In the genomic region with DNA sequence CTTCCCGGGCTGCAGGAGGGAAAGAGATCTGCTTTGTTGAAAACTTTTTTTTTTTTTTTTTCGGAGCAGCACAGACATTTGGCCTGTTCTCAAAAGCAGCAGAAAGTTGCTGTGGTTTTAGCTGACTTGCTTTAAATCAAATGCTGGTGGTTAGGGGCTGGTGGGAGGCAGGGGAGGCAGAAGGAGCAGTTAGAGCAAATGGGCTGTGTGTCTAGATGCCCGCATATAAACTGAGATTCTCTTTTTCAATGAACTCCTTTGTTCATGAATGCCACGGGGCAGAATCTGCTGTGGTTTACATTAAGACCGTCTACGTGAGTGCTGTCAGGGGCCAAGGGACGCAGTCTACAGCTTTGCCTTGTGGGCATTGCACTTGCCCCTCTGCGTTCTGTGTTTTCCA, we compare ENCODE assay signal across 20 cellular contexts.
A peak's percentile ranks its signal among the peaks of the same experiment; 100 is the strongest.
DNase-seq lines count a peak whose midpoint lies in the region; ATAC-seq and TF ChIP-seq lines count a peak whose summit lies in the region.
"Had no signal": no experiment of that assay in that cellular context is flagged by ENCODE, and none has a peak within 500 bp of the region (broad histone marks: within the 10 kb centered on the region; RNA-seq: fewer than 3 reads in every experiment).

No MANE protein-coding gene starts in this region.

- H2AFZ ChIP-seq in hepatocyte = no peak overlapping the region
- no peak overlapping the region for H2AFZ ChIP-seq in osteoblast (ENCODE audit: low read length)

- H4K20me1 ChIP-seq in hepatocyte (ENCODE audit: insufficient read depth, poor library complexity, severe bottlenecking) (no peaks in the 10 kb centered on the region), osteoblast (ENCODE audit: insufficient read depth, low read length) (peaks cover 4% of the 10 kb centered on the region)

- TF ChIP-seq CTCF in CD8-positive, alpha-beta T cell (IDR thresholded peaks at IDR 0.05) = no peak
- no peak for TF ChIP-seq CTCF in hepatocyte (IDR thresholded peaks at IDR 0.05; ENCODE audit: poor library complexity)
- TF ChIP-seq CTCF in osteoblast (IDR thresholded peaks at IDR 0.05; ENCODE audit: extremely low read depth, low read depth, low read length) = no peak

- no peak overlapping the region for H3K4me3 ChIP-seq in CD8-positive, alpha-beta T cell (ENCODE audit: low read depth, low read length)
- no peak overlapping the region for H3K4me3 ChIP-seq in hepatocyte
- H3K4me3 ChIP-seq in rectal smooth muscle tissue (ENCODE audit: low read length) = no peak overlapping the region
- no peak overlapping the region for H3K4me3 ChIP-seq in osteoblast (ENCODE audit: insufficient read depth, low read length)
- H3K4me3 ChIP-seq: A549, tibial artery had no signal

- peaks cover 34% of the 10 kb centered on the region for H3K4me1 Mint-ChIP-seq in CD8-positive, alpha-beta T cell (ENCODE audit: low read depth)

- no peak overlapping the region for H3K9ac ChIP-seq in rectal smooth muscle tissue (ENCODE audit: low read length)

- H3K4me3 Mint-ChIP-seq in CD8-positive, alpha-beta T cell = peak overlapping the region; percentile 15
- H3K4me3 Mint-ChIP-seq: T-helper 2 cell treated with Interferon-gamma antibody and Interleukin-4, amounts not matched to agents 5 μg/mL and 100 μg/mL, for 36 hours had no signal

- peaks cover 92% of the 10 kb centered on the region for H3K36me3 Mint-ChIP-seq in CD8-positive, alpha-beta T cell

- POLR2A ChIA-PET in CD8-positive, alpha-beta T cell (lab: Charles Lee) = interaction anchor here (0.7 to 0.9 kb wide), 2 partner anchors 12 to 23 kb away, joined by 3 to 5 read pairs; no protein-coding TSS in a partner anchor

- no peaks in the 10 kb centered on the region for H3K27me3 Mint-ChIP-seq in CD8-positive, alpha-beta T cell (ENCODE audit: low read depth)

- H3K9me3 ChIP-seq in CD8-positive, alpha-beta T cell (ENCODE audit: low read length) = no peaks in the 10 kb centered on the region
- H3K9me3 ChIP-seq in hepatocyte (ENCODE audit: low read depth) (no peaks in the 10 kb centered on the region), osteoblast (ENCODE audit: low read depth, low read length) (no peaks in the 10 kb centered on the region)
- H3K9me3 ChIP-seq: A549, tibial artery had no signal

- H3K27me3 ChIP-seq in CD8-positive, alpha-beta T cell (ENCODE audit: insufficient read depth, low read length) = no peaks in the 10 kb centered on the region
- no peaks in the 10 kb centered on the region for H3K27me3 ChIP-seq in hepatocyte
- no peaks in the 10 kb centered on the region for H3K27me3 ChIP-seq in rectal smooth muscle tissue (ENCODE audit: control insufficient read depth, insufficient read depth, low read length)
- no peaks in the 10 kb centered on the region for H3K27me3 ChIP-seq in osteoblast (ENCODE audit: insufficient read depth, low read length)
- H3K27me3 ChIP-seq: tibial artery had no signal

- no peak for DNase-seq in CD8-positive, alpha-beta T cell
- DNase-seq in amniotic epithelial cell (ENCODE audit: low read depth) (peak; percentile 72), hepatocyte (ENCODE audit: low spot score) (no peak), NCI-H2171 treated with DMSO at 0.1 percent for 48 hours (lab: John Stamatoyannopoulos, UW) (no peak), osteoblast (ENCODE audit: insufficient read length, low spot score, missing footprints) (no peak), Ammon's horn (ENCODE audit: low spot score) (no peak), HUDEP-2 (lab: John Stamatoyannopoulos, UW; ENCODE audit: unreplicated experiment in 76 of 76) (no peak)
- DNase-seq: activated CD4-positive, CD25-positive, alpha-beta regulatory T cell treated with anti-CD3 and anti-CD28 coated beads, Interleukin-2, amount 50 U/mL, for 72 hours; C1 segment of cervical spinal cord; DMS 273 treated with DMSO at 0.1 percent for 48 hours; KG1; NCI-H1092; NCI-H2081 treated with DMSO at 0.1 percent for 48 hours; NCI-H524 treated with DMSO at 0.1 percent for 48 hours; nucleus accumbens; stimulated activated CD4-positive, alpha-beta T cell treated with anti-CD3 and anti-CD28 coated beads, Interleukin-4, amount 100 ng/mL, for 24 hours; tibial artery had no signal

- WGBS in hepatocyte (ENCODE audit: low lambda C conversion rate, missing lambda C conversion rate) = 61% methylated on average over 8 of the region's 8 CpGs

- peaks cover 14% of the 10 kb centered on the region for H3K36me3 ChIP-seq in CD8-positive, alpha-beta T cell (ENCODE audit: insufficient read depth, low read length)
- H3K36me3 ChIP-seq in hepatocyte (replicated peaks; ENCODE audit: insufficient read depth, low read depth) (no peaks in the 10 kb centered on the region), rectal smooth muscle tissue (ENCODE audit: control insufficient read depth, insufficient read depth, low read length) (peaks cover 30% of the 10 kb centered on the region), osteoblast (ENCODE audit: insufficient read depth, low read length) (peaks cover 89% of the 10 kb centered on the region)

- H3K79me2 ChIP-seq in hepatocyte (peaks cover 10% of the 10 kb centered on the region), osteoblast (ENCODE audit: insufficient read depth, low read length) (peaks cover 2% of the 10 kb centered on the region)

- peak overlapping the region; percentile 73 for H3K27ac Mint-ChIP-seq in CD8-positive, alpha-beta T cell
- H3K27ac Mint-ChIP-seq: T-helper 2 cell treated with Interferon-gamma antibody and Interleukin-4, amounts not matched to agents 5 μg/mL and 100 μg/mL, for 36 hours had no signal

- no peak overlapping the region for H3K27ac ChIP-seq in CD8-positive, alpha-beta T cell (ENCODE audit: low read depth, low read length)
- H3K27ac ChIP-seq in hepatocyte (peak overlapping the region; percentile 85), rectal smooth muscle tissue (ENCODE audit: low read depth, low read length) (peak overlapping the region; percentile 41), osteoblast (ENCODE audit: low read depth, low read length) (no peak overlapping the region)
- H3K27ac ChIP-seq: tibial artery had no signal

- no peaks in the 10 kb centered on the region for H3K9me2 ChIP-seq in hepatocyte (replicated peaks; ENCODE audit: insufficient read depth)

- CTCF ChIA-PET in CD8-positive, alpha-beta T cell (lab: Charles Lee) = interaction anchor here (0.6 to 2.7 kb wide), 6 partner anchors 12 to 275 kb away, joined by 3 to 10 read pairs (median 3); a partner anchor contains a TSS

- no peaks in the 10 kb centered on the region for H3K9me3 Mint-ChIP-seq in CD8-positive, alpha-beta T cell
- H3K9me3 Mint-ChIP-seq: T-helper 2 cell treated with Interferon-gamma antibody and Interleukin-4, amounts not matched to agents 5 μg/mL and 100 μg/mL, for 36 hours had no signal

- intact Hi-C loops in CD8-positive, alpha-beta T cell (cut with DNase I, micrococcal nuclease) = loop anchor here in 1 of 2 experiments (5.0 kb wide), 1 partner anchor 97 kb away; a partner anchor contains a TSS

- peak; percentile 23 for ATAC-seq in CD8-positive, alpha-beta T cell
- ATAC-seq: A549 had no signal

- H3K4me2 ChIP-seq in hepatocyte (peak overlapping the region; percentile 11), osteoblast (ENCODE audit: insufficient read depth, low read length) (no peak overlapping the region)
- H3K4me2 ChIP-seq: A549 had no signal

- H3K4me1 ChIP-seq in CD8-positive, alpha-beta T cell (ENCODE audit: insufficient read depth, low read length) = peaks cover 33% of the 10 kb centered on the region
- H3K4me1 ChIP-seq in hepatocyte (ENCODE audit: insufficient read depth) (peaks cover 36% of the 10 kb centered on the region), rectal smooth muscle tissue (ENCODE audit: control insufficient read depth, insufficient read depth, low read length) (peaks cover 36% of the 10 kb centered on the region), osteoblast (ENCODE audit: insufficient read depth, low read length) (no peaks in the 10 kb centered on the region)

Comparison
In these comparisons a context has a peak if more than half of its experiments do, and no peak if none do; other contexts are left out.
1. H3K27ac ChIP-seq: peak in hepatocyte (single experiment) and rectal smooth muscle tissue (single experiment); none in CD8-positive, alpha-beta T cell (single experiment) and osteoblast (single experiment).